28 cellular contexts compared by ENCODE assay signal in the genomic region with DNA sequence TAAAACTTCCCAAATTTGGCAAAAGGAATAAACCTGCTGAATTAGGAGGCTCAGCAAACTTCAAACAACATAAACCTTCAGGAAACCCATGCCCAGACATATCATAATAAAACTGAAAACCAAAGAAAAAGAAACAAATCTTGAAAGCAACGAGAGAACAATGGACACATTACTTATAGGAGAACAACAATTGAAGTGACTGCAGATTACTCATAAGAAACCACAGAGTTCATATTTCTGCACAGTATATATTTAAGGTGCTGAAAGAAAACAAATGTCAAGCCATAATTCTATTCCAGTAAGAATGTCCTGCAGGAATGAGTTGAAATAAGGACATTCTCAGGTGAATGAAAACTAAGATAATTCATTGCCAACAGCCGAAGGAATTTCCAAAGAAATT.
"Had no signal": no experiment of that assay in that cellular context is flagged by ENCODE, and none has a peak within 500 bp of the region (broad histone marks: within the 10 kb centered on the region; RNA-seq: fewer than 3 reads in every experiment).

No MANE protein-coding gene starts in this region.

- H3K27ac ChIP-seq: left ventricle myocardium inferior, pancreas, prostate gland, skin epidermis, suprapubic skin, thoracic aorta, tibial artery, upper lobe of right lung had no signal

- H3K36me3 Mint-ChIP-seq: natural killer cell treated with Interleukin-12 subunit alpha and Interleukin-12 subunit beta and Interleukin-15 and Interleukin-18, amount 100 ng/mL, for 72 hours; stimulated activated effector memory CD8-positive, alpha-beta T cell treated with anti-CD3 and anti-CD28 coated beads, Interleukin-12 subunit alpha, Interleukin-12 subunit beta, amount 100 ng/mL, for 72 hours had no signal

- H3K4me3 ChIP-seq: left ventricle myocardium inferior, lung, mucosa of descending colon, pancreas, prostate gland, skin epidermis, suprapubic skin, thoracic aorta, tibial artery, upper lobe of right lung had no signal

- H3K27me3 ChIP-seq: suprapubic skin had no signal

- DNase-seq: hypothalamus; islet precursor cell; left ventricle myocardium inferior; midbrain; mucosa of descending colon; naive thymus-derived CD4-positive, alpha-beta T cell; nucleus accumbens; pancreas; posterior cingulate gyrus; retina; right cardiac atrium; stimulated activated CD4-positive, alpha-beta T cell treated with anti-CD3 and anti-CD28 coated beads, Interleukin-12 subunit alpha, Interleukin-12 subunit beta, amount 100 ng/mL, for 4 hours; stimulated activated CD4-positive, alpha-beta T cell treated with anti-CD3 and anti-CD28 coated beads, Interleukin-4, amount 100 ng/mL, for 24 hours; stimulated activated naive CD4-positive, alpha-beta T cell; tibial artery; trophoblast cell; upper lobe of right lung had no signal

- H3K4me1 Mint-ChIP-seq: memory B cell; stimulated activated effector memory CD8-positive, alpha-beta T cell treated with anti-CD3 and anti-CD28 coated beads, Interleukin-12 subunit alpha, Interleukin-12 subunit beta, amount 100 ng/mL, for 72 hours had no signal

- H3K27ac Mint-ChIP-seq: memory B cell; naive thymus-derived CD4-positive, alpha-beta T cell; natural killer cell treated with Interleukin-12 subunit alpha and Interleukin-12 subunit beta and Interleukin-15 and Interleukin-18, amount 100 ng/mL, for 72 hours; stimulated activated effector memory CD8-positive, alpha-beta T cell treated with anti-CD3 and anti-CD28 coated beads, Interleukin-12 subunit alpha, Interleukin-12 subunit beta, amount 100 ng/mL, for 72 hours; stimulated activated naive CD8-positive, alpha-beta T cell treated with anti-CD3 and anti-CD28 coated beads, Interleukin-15, Interleukin-2, amounts not matched to agents 100 ng/mL and 50 ng/mL, for 24 hours had no signal

- FAIRE-seq: pancreas, urothelium cell line had no signal

- H3K36me3 ChIP-seq: left ventricle myocardium inferior, pancreas, prostate gland, suprapubic skin, thoracic aorta, tibial artery, upper lobe of right lung had no signal

- H3K4me1 ChIP-seq: left ventricle myocardium inferior, pancreas, prostate gland, tibial artery, upper lobe of right lung had no signal

- ATAC-seq: mucosa of descending colon; naive thymus-derived CD4-positive, alpha-beta T cell; natural killer cell treated with Interleukin-12 subunit alpha and Interleukin-12 subunit beta and Interleukin-15 and Interleukin-18, amount 100 ng/mL, for 72 hours; pancreas; right cardiac atrium; sciatic nerve; stimulated activated effector memory CD8-positive, alpha-beta T cell treated with anti-CD3 and anti-CD28 coated beads, Interleukin-12 subunit alpha, Interleukin-12 subunit beta, amount 100 ng/mL, for 72 hours; upper lobe of right lung had no signal

- H3K4me3 Mint-ChIP-seq: memory B cell; naive thymus-derived CD4-positive, alpha-beta T cell; natural killer cell treated with Interleukin-12 subunit alpha and Interleukin-12 subunit beta and Interleukin-15 and Interleukin-18, amount 100 ng/mL, for 72 hours; stimulated activated effector memory CD8-positive, alpha-beta T cell treated with anti-CD3 and anti-CD28 coated beads, Interleukin-12 subunit alpha, Interleukin-12 subunit beta, amount 100 ng/mL, for 72 hours; stimulated activated naive CD8-positive, alpha-beta T cell treated with anti-CD3 and anti-CD28 coated beads, Interleukin-15, Interleukin-2, amounts not matched to agents 100 ng/mL and 50 ng/mL, for 24 hours had no signal

- H3K9me3 Mint-ChIP-seq: natural killer cell treated with Interleukin-12 subunit alpha and Interleukin-12 subunit beta and Interleukin-15 and Interleukin-18, amount 100 ng/mL, for 72 hours; stimulated activated effector memory CD8-positive, alpha-beta T cell treated with anti-CD3 and anti-CD28 coated beads, Interleukin-12 subunit alpha, Interleukin-12 subunit beta, amount 100 ng/mL, for 72 hours; stimulated activated naive CD8-positive, alpha-beta T cell treated with anti-CD3 and anti-CD28 coated beads, Interleukin-15, Interleukin-2, amounts not matched to agents 100 ng/mL and 50 ng/mL, for 24 hours had no signal

- H3K9me3 ChIP-seq: mucosa of descending colon, pancreas, prostate gland, suprapubic skin, upper lobe of right lung had no signal
